Comparison of ENCODE assay signal across 8 cellular contexts in genomic region chr14:64763801-64764511, GRCh38. TPM values are rescaled to one million over a fixed set of nuclear protein-coding genes. Genes with fewer than 3 reads are reported as not detected.
A peak's percentile ranks its signal among the peaks of the same experiment; 100 is the strongest.
DNase-seq lines count a peak whose midpoint lies in the region; ATAC-seq and TF ChIP-seq lines count a peak whose summit lies in the region.

No MANE protein-coding gene starts in this region.

- H3K4me1 ChIP-seq in DOHH2 (ENCODE audit: control insufficient read depth, low read length) (peaks cover 16% of the 10 kb centered on the region), Loucy (ENCODE audit: insufficient read depth, low read length, poor library complexity, severe bottlenecking) (peaks cover 29% of the 10 kb centered on the region)

- H3K9me3 Mint-ChIP-seq in osteocyte (ENCODE audit: unreplicated experiment), result no peaks in the 10 kb centered on the region

- no peak overlapping the region for H3K4me2 ChIP-seq in DOHH2 (ENCODE audit: low read length)
- H3K4me2 ChIP-seq in Loucy (ENCODE audit: low read depth, low read length, poor library complexity, severe bottlenecking), result no peak overlapping the region

- H3F3A ChIP-seq in DOHH2 (ENCODE audit: control insufficient read depth, insufficient read depth), result no peaks in the 10 kb centered on the region
- H3F3A ChIP-seq in Loucy (ENCODE audit: low read depth), result no peaks in the 10 kb centered on the region

- H3K4me1 Mint-ChIP-seq in osteocyte (ENCODE audit: unreplicated experiment), result peaks cover 60% of the 10 kb centered on the region

- peak overlapping the region; percentile 69 for H2AFZ ChIP-seq in Loucy (ENCODE audit: low read length)

- no peak overlapping the region for H3K27ac ChIP-seq in DOHH2 (ENCODE audit: low read depth, low read length)

- no peak for ATAC-seq in GM18519 (IDR thresholded peaks at IDR 0.05; ENCODE audit: low FRiP score, unreplicated experiment)

- H3K9me2 ChIP-seq in DOHH2 (replicated peaks; ENCODE audit: control insufficient read depth, low read length) (no peaks in the 10 kb centered on the region), Loucy (replicated peaks; ENCODE audit: low read depth, low read length) (no peaks in the 10 kb centered on the region)

- DNase-seq in dermis blood vessel endothelial cell, result peak; percentile 52
- DNase-seq in osteocyte (ENCODE audit: extremely low spot score, unreplicated experiment), result no peak
- DNase-seq in NCI-H128 (lab: John Stamatoyannopoulos, UW; ENCODE audit: unreplicated experiment), result no peak
- DNase-seq in DMS153 (lab: John Stamatoyannopoulos, UW), result no peak
- no peak for DNase-seq in A172 (ENCODE audit: low spot score)

- no peak overlapping the region for H3K9ac ChIP-seq in Loucy (ENCODE audit: low read depth, low read length, poor library complexity, severe bottlenecking)

- H3K27ac Mint-ChIP-seq in osteocyte (ENCODE audit: unreplicated experiment), result peak overlapping the region; percentile 81

- H3K36me3 ChIP-seq in DOHH2 (ENCODE audit: control insufficient read depth, low read length) (no peaks in the 10 kb centered on the region), Loucy (ENCODE audit: insufficient read depth, low read length) (no peaks in the 10 kb centered on the region)

- H3K27me3 ChIP-seq in DOHH2 (ENCODE audit: control insufficient read depth, low read length) (peaks cover 9% of the 10 kb centered on the region; the same call in 1 of the 2 replicates), Loucy (ENCODE audit: insufficient read depth, low read length, poor library complexity, severe bottlenecking) (no peaks in the 10 kb centered on the region)

- no peaks in the 10 kb centered on the region for H3K9me3 ChIP-seq in DOHH2 (ENCODE audit: control insufficient read depth, insufficient read depth, low read length)
- H3K9me3 ChIP-seq in Loucy (ENCODE audit: insufficient read depth, low read depth, low read length), result no peaks in the 10 kb centered on the region

- TF ChIP-seq CTCF in DOHH2 (IDR thresholded peaks at IDR 0.05; ENCODE audit: low read depth, low read length, poor library complexity, severe bottlenecking), result peak; percentile 12
- peak; percentile 68 for TF ChIP-seq CTCF in Loucy (conservative IDR thresholded peaks at IDR 0.05; ENCODE audit: low read length)
- TF ChIP-seq CTCF in osteocyte (IDR thresholded peaks at IDR 0.05), result peak; percentile 34

- no peaks in the 10 kb centered on the region for H3K79me2 ChIP-seq in DOHH2 (ENCODE audit: control insufficient read depth, low read length)
- no peaks in the 10 kb centered on the region for H3K79me2 ChIP-seq in Loucy (ENCODE audit: insufficient read depth, low read length)

- H3K27me3 Mint-ChIP-seq in osteocyte (ENCODE audit: unreplicated experiment), result no peaks in the 10 kb centered on the region

- H3K4me3 ChIP-seq in DOHH2 (ENCODE audit: low read length) (no peak overlapping the region), Loucy (ENCODE audit: low read length, poor library complexity, severe bottlenecking) (no peak overlapping the region)

- H3K4me3 Mint-ChIP-seq in osteocyte (ENCODE audit: unreplicated experiment), result peak overlapping the region; percentile 60

- no peaks in the 10 kb centered on the region for H3K36me3 Mint-ChIP-seq in osteocyte (ENCODE audit: unreplicated experiment)

- H4K20me1 ChIP-seq in DOHH2 (ENCODE audit: control insufficient read depth, insufficient read depth, low read depth, low read length), result no peaks in the 10 kb centered on the region
- H4K20me1 ChIP-seq in Loucy (ENCODE audit: insufficient read depth, low read length, poor library complexity, severe bottlenecking), result no peaks in the 10 kb centered on the region

RNA-seq across cellular contexts. Expression of gene PLEKHG3, which starts 59.7 kb away (rescaled TPM):
- total RNA-seq in dermis blood vessel endothelial cell, result 9.2 and 9.4 TPM in 2 replicates
- 96.3 and 98.3 TPM in 2 replicates for total RNA-seq in osteocyte
- 11.2 and 12.3 TPM in 2 replicates for total RNA-seq in A172 (2014; rRNA removed; shearing (Covaris generic))

Comparison
In these comparisons a context has a peak if more than half of its experiments do, and no peak if none do; other contexts are left out.
1. CTCF ChIP-seq: peak in every context shown above with its lines; median percentile 68 in Loucy; 34 in osteocyte; 12 in DOHH2.